Comparison of ENCODE assay signal across 23 cellular contexts in the genomic region with DNA sequence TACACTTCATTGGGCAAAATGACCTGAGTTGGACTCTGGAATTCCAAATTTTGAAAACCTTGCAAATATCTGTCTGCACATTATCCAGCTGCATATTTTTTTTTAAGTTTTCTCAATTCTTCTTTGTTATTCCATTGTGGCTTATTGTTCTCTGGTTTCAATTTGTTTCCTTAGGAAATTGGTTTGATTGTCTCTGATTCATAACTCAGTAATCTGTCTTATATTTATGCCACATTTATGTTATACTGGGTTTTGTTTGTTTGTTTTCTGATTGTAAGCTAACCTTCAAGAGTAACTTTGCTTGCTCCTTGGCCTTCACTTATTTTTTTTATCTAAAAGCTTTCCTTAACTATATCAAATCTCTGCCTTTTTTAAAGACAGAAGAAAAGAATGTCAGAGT.
"Had no signal": no experiment of that assay in that cellular context is flagged by ENCODE, and none has a peak within 500 bp of the region (broad histone marks: within the 10 kb centered on the region; RNA-seq: fewer than 3 reads in every experiment).

No MANE protein-coding gene starts in this region.

- H3K4me1 ChIP-seq: body of pancreas, foreskin keratinocyte, prostate gland, right atrium auricular region, suprapubic skin, uterus had no signal

- H3K27ac Mint-ChIP-seq: activated CD4-positive, alpha-beta T cell treated with anti-CD3 and anti-CD28 coated beads for 36 hours; activated naive CD8-positive, alpha-beta T cell; nephron progenitor cell; stimulated activated naive CD8-positive, alpha-beta T cell treated with anti-CD3 and anti-CD28 coated beads, Interleukin-15, amount 100 ng/mL, for 72 hours; T-cell; WTC11 had no signal

- ATAC-seq: activated CD4-positive, alpha-beta T cell treated with anti-CD3 and anti-CD28 coated beads for 36 hours; body of pancreas; foreskin keratinocyte; left lobe of liver; stimulated activated naive CD8-positive, alpha-beta T cell treated with anti-CD3 and anti-CD28 coated beads, Interleukin-15, amount 100 ng/mL, for 72 hours; T-cell; WTC11 had no signal

- DNase-seq: activated CD4-positive, alpha-beta T cell treated with anti-CD3 and anti-CD28 coated beads for 36 hours; activated CD4-positive, alpha-beta T cell treated with anti-CD3 and anti-CD28 coated beads, Interleukin-2, amount 50 U/mL, for 48 hours; activated T-cell treated with anti-CD3 and anti-CD28 coated beads for 4 hours; amniotic stem cell; body of pancreas; erythroblast; foreskin keratinocyte; hippocampal formation; kidney; midbrain; nephron progenitor cell; nucleus accumbens; stimulated activated naive CD8-positive, alpha-beta T cell treated with anti-CD3 and anti-CD28 coated beads, Interleukin-15, amount 100 ng/mL, for 72 hours; T-cell; transverse colon; uterus had no signal

- H3K4me3 Mint-ChIP-seq: activated CD4-positive, alpha-beta T cell treated with anti-CD3 and anti-CD28 coated beads for 36 hours; activated naive CD8-positive, alpha-beta T cell; nephron progenitor cell; stimulated activated naive CD8-positive, alpha-beta T cell treated with anti-CD3 and anti-CD28 coated beads, Interleukin-15, amount 100 ng/mL, for 72 hours; T-cell; WTC11 had no signal

- H3K36me3 ChIP-seq: prostate gland, right atrium auricular region, suprapubic skin, transverse colon, uterus had no signal

- H3K27me3 Mint-ChIP-seq: activated CD4-positive, alpha-beta T cell treated with anti-CD3 and anti-CD28 coated beads for 36 hours; activated naive CD8-positive, alpha-beta T cell; stimulated activated naive CD8-positive, alpha-beta T cell treated with anti-CD3 and anti-CD28 coated beads, Interleukin-15, amount 100 ng/mL, for 72 hours; T-cell had no signal

- H3K27ac ChIP-seq: body of pancreas, foreskin keratinocyte, prostate gland, right atrium auricular region, suprapubic skin, transverse colon, uterus had no signal

- H3K9me3 ChIP-seq: body of pancreas, prostate gland, right atrium auricular region, suprapubic skin, transverse colon, uterus had no signal

- H3K9me3 Mint-ChIP-seq: nephron progenitor cell; stimulated activated naive CD8-positive, alpha-beta T cell treated with anti-CD3 and anti-CD28 coated beads, Interleukin-15, amount 100 ng/mL, for 72 hours; WTC11 had no signal

- H3K4me3 ChIP-seq: body of pancreas, lung, prostate gland, right atrium auricular region, suprapubic skin, transverse colon, uterus had no signal

- H3K36me3 Mint-ChIP-seq: T-cell, WTC11 had no signal

- H3K4me1 Mint-ChIP-seq: activated CD4-positive, alpha-beta T cell treated with anti-CD3 and anti-CD28 coated beads for 36 hours; stimulated activated naive CD8-positive, alpha-beta T cell treated with anti-CD3 and anti-CD28 coated beads, Interleukin-15, amount 100 ng/mL, for 72 hours; T-cell; WTC11 had no signal

- H3K27me3 ChIP-seq: body of pancreas, foreskin keratinocyte, right atrium auricular region, suprapubic skin, transverse colon, uterus had no signal
